25 cellular contexts compared by ENCODE assay signal in genomic region chr21:22314963-22315362, GRCh38.
"Had no signal": no experiment of that assay in that cellular context is flagged by ENCODE, and none has a peak within 500 bp of the region (broad histone marks: within the 10 kb centered on the region; RNA-seq: fewer than 3 reads in every experiment).

No MANE protein-coding gene starts in this region.

- H3K27me3 ChIP-seq: hepatocyte, left lung had no signal

- H3K79me2 ChIP-seq: hepatocyte had no signal

- H3K4me1 ChIP-seq: left lung, left ventricle myocardium inferior, lower lobe of right lung had no signal

- H3K4me2 ChIP-seq: hepatocyte had no signal

- FAIRE-seq: islet of Langerhans, keratinocyte, kidney had no signal

- H3K36me3 ChIP-seq: left lung, left ventricle myocardium inferior, lower lobe of right lung had no signal

- H2AFZ ChIP-seq: hepatocyte had no signal

- DNase-seq: hippocampal formation; hypothalamus; immature natural killer cell; islet precursor cell; kidney; kidney glomerular epithelial cell; left cardiac atrium; left colon; left lung; left ventricle myocardium inferior; left ventricle myocardium superior; lower lobe of right lung; mammary epithelial cell; mesenchymal stem cell; mesendoderm; midbrain; mucosa of descending colon; naive B cell; naive thymus-derived CD4-positive, alpha-beta T cell; naive thymus-derived CD8-positive, alpha-beta T cell had no signal

- H3K4me3 ChIP-seq: hepatocyte, left lung, left ventricle myocardium inferior, lower lobe of right lung, lung, mucosa of descending colon had no signal

- H3K27ac ChIP-seq: hepatocyte, left lung, left ventricle myocardium inferior, lower lobe of right lung had no signal

- H3K9me3 ChIP-seq: lower lobe of right lung had no signal

- ATAC-seq: left cardiac atrium; left colon; left lobe of liver; left lung; left ventricle myocardium superior; lower lobe of right lung; mucosa of descending colon; naive thymus-derived CD4-positive, alpha-beta T cell; naive thymus-derived CD8-positive, alpha-beta T cell had no signal
